In genomic region chr21:42974832-42975820, GRCh38 we compare ENCODE assay signal across 8 cellular contexts. TPM values are rescaled to one million over a fixed set of nuclear protein-coding genes. Genes with fewer than 3 reads are reported as not detected.
A peak's percentile ranks its signal among the peaks of the same experiment; 100 is the strongest.
DNase-seq lines count a peak whose midpoint lies in the region; ATAC-seq and TF ChIP-seq lines count a peak whose summit lies in the region.

No MANE protein-coding gene starts in this region.

- intact Hi-C loops in PC-3 (cut with micrococcal nuclease): loop anchor here (10.0 kb wide), 2 partner anchors 50 to 80 kb away; partner anchors contain the start of genes ERVH48-1 and NDUFV3
- intact Hi-C loops in stomach (cut with DNase I; ENCODE audit: low total_unique reads): no loop called here

- H3K27me3 Mint-ChIP-seq in activated T-helper 17 cell treated with anti-CD3 and anti-CD28 coated beads, Interleukin-2, amount 50 U/mL, for 72 hours: no peaks in the 10 kb centered on the region
- H3K27me3 Mint-ChIP-seq in natural killer cell treated with Interleukin-12 subunit alpha and Interleukin-12 subunit beta and Interleukin-15 and Interleukin-18, amount 100 ng/mL, for 72 hours: no peaks in the 10 kb centered on the region

- H3K9ac ChIP-seq in PC-3 (ENCODE audit: low read length): peak overlapping the region; percentile 88

- H3K9me3 Mint-ChIP-seq in activated T-helper 17 cell treated with anti-CD3 and anti-CD28 coated beads, Interleukin-2, amount 50 U/mL, for 72 hours: no peaks in the 10 kb centered on the region
- H3K9me3 Mint-ChIP-seq in natural killer cell treated with Interleukin-12 subunit alpha and Interleukin-12 subunit beta and Interleukin-15 and Interleukin-18, amount 100 ng/mL, for 72 hours: no peaks in the 10 kb centered on the region

- H3K27ac ChIP-seq in PC-3 (ENCODE audit: low read length) (peak overlapping the region; percentile 17), stomach (peak overlapping the region; percentile 88 to 100 (median 98))

- 0 to 1% (median 0%) methylated on average over 15 to 118 of the region's 125 CpGs for WGBS in stomach, 5 donors

- H3K36me3 ChIP-seq in PC-3 (ENCODE audit: low read depth, low read length) (peaks cover 13% of the 10 kb centered on the region), stomach (peaks cover 0 to 4% (median 2%) of the 10 kb centered on the region in 4 donors)

- H3K27ac Mint-ChIP-seq in activated T-helper 17 cell treated with anti-CD3 and anti-CD28 coated beads, Interleukin-2, amount 50 U/mL, for 72 hours: peak overlapping the region; percentile 80
- peak overlapping the region; percentile 82 to 90 for H3K27ac Mint-ChIP-seq in natural killer cell treated with Interleukin-12 subunit alpha and Interleukin-12 subunit beta and Interleukin-15 and Interleukin-18, amount 100 ng/mL, for 72 hours

- H3K4me1 Mint-ChIP-seq in activated T-helper 17 cell treated with anti-CD3 and anti-CD28 coated beads, Interleukin-2, amount 50 U/mL, for 72 hours: peaks cover 10% of the 10 kb centered on the region
- H3K4me1 Mint-ChIP-seq in natural killer cell treated with Interleukin-12 subunit alpha and Interleukin-12 subunit beta and Interleukin-15 and Interleukin-18, amount 100 ng/mL, for 72 hours (ENCODE audit: low read depth in 2 of 2): peaks cover 17 to 26% of the 10 kb centered on the region in 2 donors

- no peak for TF ChIP-seq POLR2A in stomach (IDR thresholded peaks at IDR 0.05)

- TF ChIP-seq CTCF in PC-3 (conservative IDR thresholded peaks at IDR 0.05; ENCODE audit: low read depth, low read length): no peak
- TF ChIP-seq CTCF in stomach (IDR thresholded peaks at IDR 0.05): no peak

- no peaks in the 10 kb centered on the region for H3K27me3 ChIP-seq in PC-3 (ENCODE audit: low read length)
- no peaks in the 10 kb centered on the region for H3K27me3 ChIP-seq in stomach

- DNase-seq in D341Med (ENCODE audit: low spot score) (peak; percentile 94), HT1080 (ENCODE audit: low read depth) (peak; percentile 38), PC-3 (peak; percentile 57), fibroblast of peridontal ligament (ENCODE audit: extremely low read depth) (peak; percentile 61), stomach (peak; percentile 63)
- DNase-seq in natural killer cell treated with Interleukin-12 subunit alpha and Interleukin-12 subunit beta and Interleukin-15 and Interleukin-18, amount 100 ng/mL, for 72 hours (ENCODE audit: low spot score): peak; percentile 87

- H3K79me2 ChIP-seq in PC-3 (ENCODE audit: low read length): peaks cover 45% of the 10 kb centered on the region

- H3K4me1 ChIP-seq in PC-3 (ENCODE audit: insufficient read depth, low read length): peaks cover 16% of the 10 kb centered on the region
- H3K4me1 ChIP-seq in stomach: peaks cover 10 to 37% (median 36%) of the 10 kb centered on the region in 4 donors

- no peaks in the 10 kb centered on the region for H4K20me1 ChIP-seq in PC-3 (ENCODE audit: low read length)

- peak; percentile 16 for ATAC-seq in GM21367 (IDR thresholded peaks at IDR 0.05; ENCODE audit: unreplicated experiment)
- peak; percentile 23 for ATAC-seq in PC-3
- ATAC-seq in activated T-helper 17 cell treated with anti-CD3 and anti-CD28 coated beads, Interleukin-2, amount 50 U/mL, for 72 hours (replicated peaks): peak; percentile 11
- ATAC-seq in natural killer cell treated with Interleukin-12 subunit alpha and Interleukin-12 subunit beta and Interleukin-15 and Interleukin-18, amount 100 ng/mL, for 72 hours: peak; percentile 48 to 59

- no TSS peak for BruUV-seq in PC-3 (replicated peaks; lab: Mats Ljungman, UMichigan)

- peaks cover 7% of the 10 kb centered on the region for H3K36me3 Mint-ChIP-seq in activated T-helper 17 cell treated with anti-CD3 and anti-CD28 coated beads, Interleukin-2, amount 50 U/mL, for 72 hours (ENCODE audit: low read depth)
- H3K36me3 Mint-ChIP-seq in natural killer cell treated with Interleukin-12 subunit alpha and Interleukin-12 subunit beta and Interleukin-15 and Interleukin-18, amount 100 ng/mL, for 72 hours: peaks cover 5% of the 10 kb centered on the region

- peak overlapping the region; percentile 80 for H3K4me3 ChIP-seq in PC-3 (ENCODE audit: low read length)
- H3K4me3 ChIP-seq in stomach: peak overlapping the region; percentile 58 to 75 (median 64)

- TF ChIP-seq EP300 in stomach (IDR thresholded peaks at IDR 0.05): no peak

- CTCF ChIA-PET in PC-3 (lab: Charles Lee): no interaction called here

- no peaks in the 10 kb centered on the region for H3K9me2 ChIP-seq in PC-3 (replicated peaks; ENCODE audit: low read length)

- H3F3A ChIP-seq in PC-3 (ENCODE audit: low read length, unreplicated experiment): no peaks in the 10 kb centered on the region

- H3K9me3 ChIP-seq in PC-3 (ENCODE audit: low read length): no peaks in the 10 kb centered on the region
- H3K9me3 ChIP-seq in stomach: no peaks in the 10 kb centered on the region

- H3K4me3 Mint-ChIP-seq in activated T-helper 17 cell treated with anti-CD3 and anti-CD28 coated beads, Interleukin-2, amount 50 U/mL, for 72 hours: peak overlapping the region; percentile 85
- H3K4me3 Mint-ChIP-seq in natural killer cell treated with Interleukin-12 subunit alpha and Interleukin-12 subunit beta and Interleukin-15 and Interleukin-18, amount 100 ng/mL, for 72 hours: peak overlapping the region; percentile 86

- POLR2A ChIA-PET in PC-3 (lab: Charles Lee; ENCODE audit: unreplicated experiment): no interaction called here

- peak overlapping the region; percentile 56 for H2AFZ ChIP-seq in PC-3 (ENCODE audit: low read length)

- H3K4me2 ChIP-seq in PC-3 (ENCODE audit: low read length): peak overlapping the region; percentile 77

RNA-seq across cellular contexts. Expression of gene PKNOX1, which starts 0.8 kb away (rescaled TPM):
- 28.4 and 29.9 TPM in 2 replicates for total RNA-seq in HT1080 (2014; rRNA removed; shearing (Covaris generic))
- polyA plus RNA-seq in HT1080 (2015; cell fraction: cytosol; rRNA removed): 13.5 TPM in 2 replicates
- polyA plus RNA-seq in HT1080 (2015; cell fraction: nucleus; rRNA removed): 14.3 and 17.0 TPM in 2 replicates
- total RNA-seq in PC-3 (2014; rRNA removed) (14.9 and 19.7 TPM in 2 replicates), stomach (10 to 100 TPM in 4 of 5 donors, 1 to 10 TPM in 1; 4.9 to 88.7 (median 16.5) TPM)
- total RNA-seq in activated T-helper 17 cell treated with anti-CD3 and anti-CD28 coated beads, Interleukin-2, amount 50 U/mL, for 72 hours: 10 to 100 TPM; 18.0 to 29.6 TPM
- 10 to 100 TPM; 26.0 to 33.8 TPM for total RNA-seq in natural killer cell treated with Interleukin-12 subunit alpha and Interleukin-12 subunit beta and Interleukin-15 and Interleukin-18, amount 100 ng/mL, for 72 hours
- polyA plus RNA-seq in stomach: 10 to 100 TPM in 1 of 3 donors, 1 to 10 TPM in 2; 8.2 to 14.4 (median 9.1) TPM

RNA-seq across cellular contexts. Expression of gene ERVH48-1, which starts 49.7 kb away (rescaled TPM):
- total RNA-seq in HT1080 (2014; rRNA removed; shearing (Covaris generic)): not detected in 2 replicates
- not detected in 2 replicates for polyA plus RNA-seq in HT1080 (2015; cell fraction: cytosol; rRNA removed)
- not detected in 2 replicates for polyA plus RNA-seq in HT1080 (2015; cell fraction: nucleus; rRNA removed)
- total RNA-seq in PC-3 (2014; rRNA removed) (not detected in 2 replicates), stomach (under 1 TPM in 1 of 5 donors, not detected in 4; 0.55 TPM)
- total RNA-seq in activated T-helper 17 cell treated with anti-CD3 and anti-CD28 coated beads, Interleukin-2, amount 50 U/mL, for 72 hours: under 1 TPM; 0.13 to 0.29 TPM
- total RNA-seq in natural killer cell treated with Interleukin-12 subunit alpha and Interleukin-12 subunit beta and Interleukin-15 and Interleukin-18, amount 100 ng/mL, for 72 hours: not detected
- polyA plus RNA-seq in stomach: not detected

Comparison
In these comparisons a context has a peak if more than half of its experiments do, and no peak if none do; other contexts are left out.
1. Peak in every context shown above with its lines: DNase-seq, ATAC-seq, H3K4me3 ChIP-seq and H3K27ac ChIP-seq.
2. DNase-seq: peak in every context shown above with its lines; median percentile 94 in D341Med; 87 in natural killer cell treated with Interleukin-12 subunit alpha and Interleukin-12 subunit beta and Interleukin-15 and Interleukin-18, amount 100 ng/mL, for 72 hours; 63 in stomach; 61 in fibroblast of peridontal ligament; 57 in PC-3; 38 in HT1080.